Comparison of ENCODE assay signal across 27 cellular contexts in the genomic region with DNA sequence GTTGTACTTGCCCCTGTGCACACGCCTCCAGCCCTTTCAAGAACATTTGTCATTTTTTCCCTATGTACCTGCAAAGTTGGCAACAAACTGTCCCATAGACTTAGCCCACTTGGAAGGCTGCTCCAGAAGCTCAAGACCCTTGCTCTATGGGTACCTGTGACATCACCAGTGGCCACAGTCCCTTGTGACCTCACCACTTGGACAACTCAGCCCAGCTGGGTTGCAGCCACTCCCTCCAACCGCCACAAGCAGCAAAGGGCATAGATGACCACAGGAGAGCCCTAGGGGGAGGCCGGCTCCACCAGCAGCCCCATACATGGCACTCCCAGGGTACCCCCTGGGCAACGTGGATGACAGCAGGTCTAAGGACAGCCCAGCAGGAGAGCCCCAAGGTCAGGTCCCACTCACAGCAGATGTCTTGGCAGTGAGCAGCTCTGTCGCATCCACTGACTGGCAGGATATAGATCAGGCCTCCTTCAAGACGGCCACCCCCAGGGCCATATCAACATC. TPM values are rescaled to one million over a fixed set of nuclear protein-coding genes. Genes with fewer than 3 reads are reported as not detected.
"Had no signal": no experiment of that assay in that cellular context is flagged by ENCODE, and none has a peak within 500 bp of the region (broad histone marks: within the 10 kb centered on the region; RNA-seq: fewer than 3 reads in every experiment).

Gene TEX44 (plus strand): TSS at position 229 of the 510 bp plus-strand sequence. CDS start 88 bp downstream, at position 317.

- H3K36me3 Mint-ChIP-seq: activated naive CD4-positive, alpha-beta T cell treated with anti-CD3 and anti-CD28 coated beads, Interleukin-2, amount 50 U/mL, for 24 hours; T-cell had no signal

- H3K9me3 Mint-ChIP-seq: activated naive CD4-positive, alpha-beta T cell treated with anti-CD3 and anti-CD28 coated beads, Interleukin-2, amount 50 U/mL, for 24 hours; IgD-negative memory B cell; T-cell had no signal

- ATAC-seq: activated CD4-positive, alpha-beta T cell treated with anti-CD3 and anti-CD28 coated beads for 36 hours; activated CD8-positive, alpha-beta T cell treated with anti-CD3 and anti-CD28 coated beads, Interleukin-2, amount 10 ng/mL, durations not matched to agents 7 days and 5 days; Right ventricle myocardium inferior; T-cell had no signal

- H3K4me3 Mint-ChIP-seq: activated CD4-positive, alpha-beta T cell treated with anti-CD3 and anti-CD28 coated beads for 36 hours; activated CD8-positive, alpha-beta T cell treated with anti-CD3 and anti-CD28 coated beads, Interleukin-2, amount 10 ng/mL, durations not matched to agents 7 days and 5 days; activated naive CD4-positive, alpha-beta T cell treated with anti-CD3 and anti-CD28 coated beads, Interleukin-2, amount 50 U/mL, for 24 hours; IgD-negative memory B cell; T-cell had no signal

- H3K27ac ChIP-seq: KMS-11, SK-N-MC, VCaP had no signal

- H3K27me3 Mint-ChIP-seq: activated CD4-positive, alpha-beta T cell treated with anti-CD3 and anti-CD28 coated beads for 36 hours; activated naive CD4-positive, alpha-beta T cell treated with anti-CD3 and anti-CD28 coated beads, Interleukin-2, amount 50 U/mL, for 24 hours; T-cell had no signal

- DNase-seq: activated CD4-positive, alpha-beta T cell treated with anti-CD3 and anti-CD28 coated beads for 36 hours; activated CD4-positive, CD25-positive, alpha-beta regulatory T cell; activated CD8-positive, alpha-beta memory T cell treated with anti-CD3 and anti-CD28 coated beads, Interleukin-2, amount 50 U/mL, for 48 hours; activated CD8-positive, alpha-beta T cell treated with anti-CD3 and anti-CD28 coated beads, Interleukin-2, amount 10 ng/mL, durations not matched to agents 7 days and 5 days; activated naive CD4-positive, alpha-beta T cell; activated T-cell treated with anti-CD3 and anti-CD28 coated beads, Interleukin-2, amount 50 U/mL, for 1 hour; aorta; NCI-H1092; NCI-H1417 treated with DMSO at 0.1 percent for 48 hours; NCI-H1694; NCI-H2029 treated with DMSO at 0.1 percent for 48 hours; NCI-H345; NCI-H510A; NCI-H526 treated with DMSO at 0.1 percent for 48 hours; NCI-H82; RPMI8226; T-cell; T-helper 2 cell had no signal

- H3K4me3 ChIP-seq: SK-N-MC had no signal

- H3K4me1 Mint-ChIP-seq: activated CD4-positive, alpha-beta T cell treated with anti-CD3 and anti-CD28 coated beads for 36 hours; activated naive CD4-positive, alpha-beta T cell treated with anti-CD3 and anti-CD28 coated beads, Interleukin-2, amount 50 U/mL, for 24 hours; T-cell had no signal

- H3K9ac ChIP-seq: KMS-11 had no signal

- H3K27ac Mint-ChIP-seq: activated CD4-positive, alpha-beta T cell treated with anti-CD3 and anti-CD28 coated beads for 36 hours; activated CD8-positive, alpha-beta T cell treated with anti-CD3 and anti-CD28 coated beads, Interleukin-2, amount 10 ng/mL, durations not matched to agents 7 days and 5 days; activated naive CD4-positive, alpha-beta T cell treated with anti-CD3 and anti-CD28 coated beads, Interleukin-2, amount 50 U/mL, for 24 hours; IgD-negative memory B cell; T-cell had no signal

- H3K4me2 ChIP-seq: KMS-11 had no signal

RNA-seq across cellular contexts. Expression of gene TEX44, which starts in this region (rescaled TPM):
- total RNA-seq: activated CD4-positive, alpha-beta T cell treated with anti-CD3 and anti-CD28 coated beads for 36 hours; activated CD8-positive, alpha-beta T cell treated with anti-CD3 and anti-CD28 coated beads, Interleukin-2, amount 10 ng/mL, durations not matched to agents 7 days and 5 days; aorta; bronchial epithelial cell; MCF 10A; OCI-LY7; Right ventricle myocardium inferior; T-cell had no signal
- polyA plus RNA-seq: aorta, IgD-negative memory B cell had no signal
